In the genomic region with DNA sequence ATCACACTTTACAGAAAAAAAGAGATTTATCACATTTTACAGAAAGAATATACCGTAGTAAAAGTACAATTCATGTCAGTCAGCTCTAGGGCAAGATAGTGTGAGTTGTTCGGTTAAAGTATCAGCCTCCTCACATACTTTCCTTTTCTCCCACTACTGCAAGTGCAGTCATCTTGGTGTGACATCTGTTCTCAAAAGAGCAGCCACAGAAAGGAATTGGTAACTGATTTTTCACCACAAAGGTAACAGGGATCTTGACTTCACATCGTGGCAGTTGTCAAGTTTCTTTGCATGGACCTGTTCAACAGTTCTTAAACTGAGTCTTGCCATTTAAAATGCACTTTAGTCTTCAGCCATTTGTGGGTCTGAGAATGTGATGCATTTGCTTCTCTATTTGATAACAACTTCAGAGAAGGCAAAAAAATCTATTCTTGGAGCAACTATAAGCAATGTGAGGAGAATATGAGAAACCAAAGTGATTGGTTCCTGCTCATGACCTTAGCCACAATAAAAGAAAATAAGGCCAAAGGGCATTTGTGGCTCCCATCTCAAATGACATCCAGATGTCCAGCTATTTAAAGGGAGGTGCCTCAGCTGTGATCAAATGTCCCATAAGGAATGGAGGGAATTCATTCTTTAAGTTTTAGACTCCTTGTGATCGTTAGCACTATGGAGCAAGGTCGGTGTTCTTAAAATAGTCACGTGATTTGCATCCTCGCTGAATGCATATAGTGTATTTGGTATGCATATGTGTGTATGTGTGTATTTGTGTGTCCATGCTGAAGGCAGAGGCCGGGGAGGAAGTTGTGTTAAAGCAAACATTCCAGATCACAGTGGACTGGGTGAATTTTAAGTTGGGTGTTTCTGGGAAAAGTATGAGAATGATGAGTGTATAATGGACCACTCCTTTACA, we compare ENCODE assay signal across 14 cellular contexts. TPM values are rescaled to one million over a fixed set of nuclear protein-coding genes. Genes with fewer than 3 reads are reported as not detected.
DNase-seq lines count a peak whose midpoint lies in the region; ATAC-seq and TF ChIP-seq lines count a peak whose summit lies in the region.
"Had no signal": no experiment of that assay in that cellular context is flagged by ENCODE, and none has a peak within 500 bp of the region (broad histone marks: within the 10 kb centered on the region; RNA-seq: fewer than 3 reads in every experiment).

No MANE protein-coding gene starts in this region.

- H3K9me3 ChIP-seq in OCI-LY7 (ENCODE audit: low read length), result no peaks in the 10 kb centered on the region
- H3K9me3 ChIP-seq: spleen had no signal

- CTCF ChIA-PET in OCI-LY7 (lab: Charles Lee; ENCODE audit: unreplicated experiment), result no interaction called here

- H3K4me3 ChIP-seq in OCI-LY7 (ENCODE audit: low read depth, low read length, poor library complexity, severe bottlenecking) (no peak overlapping the region), GM23338 (no peak overlapping the region)
- H3K4me3 ChIP-seq: spleen had no signal

- no peaks in the 10 kb centered on the region for H3F3A ChIP-seq in GM23338 (replicated peaks; ENCODE audit: low read depth)

- H3K79me2 ChIP-seq in OCI-LY7 (ENCODE audit: insufficient read depth, low read depth, low read length) (no peaks in the 10 kb centered on the region), GM23338 (replicated peaks; ENCODE audit: insufficient read depth) (no peaks in the 10 kb centered on the region)

- no peak overlapping the region for H3K4me3 Mint-ChIP-seq in GM23338
- H3K4me3 Mint-ChIP-seq: activated CD8-positive, alpha-beta T cell treated with anti-CD3 and anti-CD28 coated beads, Interleukin-2, amount 10 ng/mL, durations not matched to agents 7 days and 5 days; CD8-positive, alpha-beta memory T cell had no signal

- no peak overlapping the region for H3K27ac Mint-ChIP-seq in GM23338
- H3K27ac Mint-ChIP-seq: activated CD8-positive, alpha-beta T cell treated with anti-CD3 and anti-CD28 coated beads, Interleukin-2, amount 10 ng/mL, durations not matched to agents 7 days and 5 days had no signal

- intact Hi-C loops in OCI-LY7 (cut with micrococcal nuclease; ENCODE audit: unreplicated experiment), result no loop called here

- H3K27ac ChIP-seq in OCI-LY7 (ENCODE audit: low read depth, low read length, poor library complexity, severe bottlenecking), result no peak overlapping the region
- no peak overlapping the region for H3K27ac ChIP-seq in GM23338 (ENCODE audit: low read depth)
- H3K27ac ChIP-seq: spleen had no signal

- no peaks in the 10 kb centered on the region for H3K36me3 Mint-ChIP-seq in GM23338 (ENCODE audit: low read depth)
- H3K36me3 Mint-ChIP-seq: CD8-positive, alpha-beta memory T cell had no signal

- H3K9me2 ChIP-seq in OCI-LY7 (ENCODE audit: insufficient read depth, low read length), result no peaks in the 10 kb centered on the region
- peaks cover 8% of the 10 kb centered on the region; the same call in 1 of the 2 replicates for H3K9me2 ChIP-seq in GM23338 (ENCODE audit: insufficient read depth)

- no peaks in the 10 kb centered on the region for H3K36me3 ChIP-seq in OCI-LY7 (ENCODE audit: insufficient read depth, low read length)
- H3K36me3 ChIP-seq in GM23338 (ENCODE audit: insufficient read depth), result no peaks in the 10 kb centered on the region
- H3K36me3 ChIP-seq: spleen had no signal

- H2AFZ ChIP-seq in OCI-LY7 (ENCODE audit: low read length) (no peak overlapping the region), GM23338 (no peak overlapping the region)

- no peak for TF ChIP-seq CTCF in OCI-LY7 (conservative IDR thresholded peaks at IDR 0.05; ENCODE audit: low read length)
- TF ChIP-seq CTCF in GM23338 (conservative IDR thresholded peaks at IDR 0.05; ENCODE audit: low read depth in 2 of 2), result no peak

- H3K4me2 ChIP-seq in OCI-LY7 (ENCODE audit: low read length) (no peak overlapping the region), GM23338 (no peak overlapping the region)

- DNase-seq in fibroblast of gingiva (ENCODE audit: low read depth), result peak; percentile 46
- DNase-seq in AG08396 (ENCODE audit: low spot score), result no peak
- DNase-seq in NCI-H82 (lab: John Stamatoyannopoulos, UW), result no peak
- DNase-seq in OCI-LY7 (ENCODE audit: low spot score), result no peak
- DNase-seq in GM23338 (ENCODE audit: low spot score), result no peak
- DNase-seq: activated CD8-positive, alpha-beta T cell treated with anti-CD3 and anti-CD28 coated beads, Interleukin-2, amount 10 ng/mL, durations not matched to agents 7 days and 5 days; CD8-positive, alpha-beta memory T cell; KBM-7; NCI-H446 treated with DMSO at 0.1 percent for 48 hours; spleen had no signal

- no peaks in the 10 kb centered on the region for H4K20me1 ChIP-seq in OCI-LY7 (ENCODE audit: insufficient read depth, low read length)
- no peaks in the 10 kb centered on the region for H4K20me1 ChIP-seq in GM23338 (replicated peaks; ENCODE audit: insufficient read depth)

- BruUV-seq in OCI-LY7 (replicated peaks; lab: Mats Ljungman, UMichigan), result no TSS peak

- H3K4me1 Mint-ChIP-seq in GM23338, result peaks cover 3% of the 10 kb centered on the region; the same call in 2 of the 3 replicates

- ATAC-seq in GM18867 (IDR thresholded peaks at IDR 0.05; ENCODE audit: unreplicated experiment) (peak; percentile 61), GM21528 (IDR thresholded peaks at IDR 0.05; ENCODE audit: low FRiP score, unreplicated experiment) (peak; percentile 72), HG03097 (IDR thresholded peaks at IDR 0.05; ENCODE audit: low FRiP score, unreplicated experiment) (peak; percentile 83), GM23338 (no peak)
- ATAC-seq: activated CD8-positive, alpha-beta T cell treated with anti-CD3 and anti-CD28 coated beads, Interleukin-2, amount 10 ng/mL, durations not matched to agents 7 days and 5 days; SK-N-SH treated with all-trans-retinoic acid at 6 μM for 48 hours had no signal

- no peaks in the 10 kb centered on the region for H3K27me3 Mint-ChIP-seq in GM23338 (ENCODE audit: insufficient read depth, low read depth, poor library complexity)

- POLR2A ChIA-PET in OCI-LY7 (lab: Charles Lee), result interaction anchor here (0.6 kb wide), 1 partner anchor 963 kb away, joined by 3 read pairs; no protein-coding TSS in a partner anchor

- no peaks in the 10 kb centered on the region for H3K27me3 ChIP-seq in GM23338 (ENCODE audit: insufficient read depth)
- H3K27me3 ChIP-seq: spleen had no signal

- H3K4me1 ChIP-seq in OCI-LY7 (ENCODE audit: insufficient read depth, low read length, poor library complexity, severe bottlenecking) (peaks cover 3% of the 10 kb centered on the region), GM23338 (ENCODE audit: insufficient read depth) (peaks cover 6% of the 10 kb centered on the region)

- peaks cover 3% of the 10 kb centered on the region; the same call in 1 of the 3 replicates for H3K9me3 Mint-ChIP-seq in GM23338
- H3K9me3 Mint-ChIP-seq: CD8-positive, alpha-beta memory T cell had no signal

TF ChIP-seq in GM23338, 12 proteins besides CTCF, POLR2A, EP300 and RAD21 (continues in another document):
- TF ChIP-seq, protein P1, sequence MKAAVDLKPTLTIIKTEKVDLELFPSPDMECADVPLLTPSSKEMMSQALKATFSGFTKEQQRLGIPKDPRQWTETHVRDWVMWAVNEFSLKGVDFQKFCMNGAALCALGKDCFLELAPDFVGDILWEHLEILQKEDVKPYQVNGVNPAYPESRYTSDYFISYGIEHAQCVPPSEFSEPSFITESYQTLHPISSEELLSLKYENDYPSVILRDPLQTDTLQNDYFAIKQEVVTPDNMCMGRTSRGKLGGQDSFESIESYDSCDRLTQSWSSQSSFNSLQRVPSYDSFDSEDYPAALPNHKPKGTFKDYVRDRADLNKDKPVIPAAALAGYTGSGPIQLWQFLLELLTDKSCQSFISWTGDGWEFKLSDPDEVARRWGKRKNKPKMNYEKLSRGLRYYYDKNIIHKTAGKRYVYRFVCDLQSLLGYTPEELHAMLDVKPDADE (IDR thresholded peaks at IDR 0.05), result no peak
- TF ChIP-seq ZNF331 (CRISPR knock-in tag; IDR thresholded peaks at IDR 0.05; ENCODE audit: low read depth) (no peak), EZH2phosphoT487 (IDR thresholded peaks at IDR 0.05; ENCODE audit: unreplicated experiment) (no peak)

RNA-seq across cellular contexts. Expression of a gene that starts 5.3 kb away (rescaled TPM):
- total RNA-seq in OCI-LY7 (2014; rRNA removed; shearing (Covaris generic)), result 19.0 and 33.4 TPM in 2 replicates
- total RNA-seq in OCI-LY7 (2022), result 16.7 and 17.1 TPM in 2 replicates
- total RNA-seq in GM23338 (2014; rRNA removed; shearing (Covaris generic)), result 22.3 and 31.8 TPM in 2 replicates
- polyA plus RNA-seq in GM23338 (2016; fragmentation: Nextera tagmentation; extraction: Ambion mirVana), result 40.3 and 43.9 TPM in 2 replicates
- polyA plus RNA-seq: CD8-positive, alpha-beta memory T cell had no signal
